Comparison of ENCODE assay signal across 9 cellular contexts in the genomic region with DNA sequence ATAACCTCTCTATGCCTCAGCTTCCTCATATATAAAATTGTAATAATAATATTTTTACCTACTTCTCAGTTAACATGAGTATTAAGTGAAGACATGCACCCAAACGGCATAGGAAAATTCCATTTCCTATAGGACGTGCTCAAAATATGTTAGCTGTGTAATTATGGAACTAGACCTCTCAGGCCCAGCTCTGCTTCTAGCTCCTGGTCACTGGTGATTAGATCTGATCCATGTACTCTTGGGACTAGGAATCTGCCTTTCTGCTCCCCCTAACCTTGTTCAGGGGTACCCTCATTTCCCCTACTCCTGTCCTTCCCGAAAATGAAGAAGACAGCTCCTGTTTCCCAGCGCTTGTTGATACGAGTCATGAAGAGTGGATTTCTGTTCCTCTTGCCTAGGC. TPM values are rescaled to one million over a fixed set of nuclear protein-coding genes. Genes with fewer than 3 reads are reported as not detected.
"Had no signal": no experiment of that assay in that cellular context is flagged by ENCODE, and none has a peak within 500 bp of the region (broad histone marks: within the 10 kb centered on the region; RNA-seq: fewer than 3 reads in every experiment).

No MANE protein-coding gene starts in this region.

- ATAC-seq: GM23338 had no signal

- H2AFZ ChIP-seq: GM23338 had no signal

- H3K9ac ChIP-seq: KMS-11 had no signal

- DNase-seq: H9, HCEC 1CT, KBM-7 had no signal

- H3K4me2 ChIP-seq: GM23338, KMS-11 had no signal

- H3K27ac ChIP-seq: HL-60, KMS-11 had no signal

- H3K4me3 ChIP-seq: GM23338 had no signal

- FAIRE-seq: H1, H54 had no signal

RNA-seq across cellular contexts. Expression of gene TF, which starts 29.6 kb away (rescaled TPM):
- polyA plus RNA-seq: IgD-negative memory B cell had no signal
